Comparison of ENCODE assay signal across 9 cellular contexts in the genomic region with DNA sequence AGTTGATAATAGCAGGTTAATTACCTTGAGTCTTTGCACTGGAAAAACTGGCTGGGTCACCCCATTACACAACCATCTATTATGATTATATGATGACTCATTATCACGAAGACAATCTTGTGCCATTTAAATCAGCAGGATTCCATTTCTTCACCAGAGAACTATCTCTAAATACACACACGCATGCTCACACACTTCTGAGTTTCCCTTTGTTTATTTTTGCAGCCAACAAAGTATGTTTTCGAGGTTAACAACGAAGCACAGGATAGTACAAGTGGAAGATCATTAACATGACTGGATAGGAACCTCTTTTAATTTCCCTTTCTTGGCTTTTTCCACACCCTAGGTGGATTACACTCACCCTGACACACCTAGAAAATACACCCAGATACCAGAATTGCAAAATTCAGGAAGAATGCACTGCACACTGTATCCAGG. TPM values are rescaled to one million over a fixed set of nuclear protein-coding genes. Genes with fewer than 3 reads are reported as not detected.
DNase-seq lines count a peak whose midpoint lies in the region; ATAC-seq, FAIRE-seq and TF ChIP-seq lines count a peak whose summit lies in the region.
"Had no signal": no experiment of that assay in that cellular context is flagged by ENCODE, and none has a peak within 500 bp of the region (broad histone marks: within the 10 kb centered on the region; RNA-seq: fewer than 3 reads in every experiment).

No MANE protein-coding gene starts in this region.

- H3K4me3 ChIP-seq in A549, result no peak overlapping the region; the same call in 2 of the 3 replicates
- H3K4me3 ChIP-seq in adipocyte (ENCODE audit: low read length), result peak overlapping the region; percentile 65
- H3K4me3 ChIP-seq in kidney epithelial cell (ENCODE audit: low read depth, low read length), result no peak overlapping the region
- H3K4me3 ChIP-seq in WERI-Rb-1 (ENCODE audit: low read depth, low read length), result no peak overlapping the region
- H3K4me3 ChIP-seq in SK-N-SH (ENCODE audit: low read depth in 2 of 2, low read length in 1 of 2), result no peak overlapping the region

- H3K27ac ChIP-seq in A549 (peak overlapping the region; percentile 84 to 92), WERI-Rb-1 (no peak overlapping the region), SK-N-SH (ENCODE audit: low read depth in 2 of 2, low read length in 1 of 2) (no peak overlapping the region)

- H3K27me3 ChIP-seq in adipocyte (replicated peaks; ENCODE audit: control insufficient read depth, insufficient read depth, low read length) (no peaks in the 10 kb centered on the region), kidney epithelial cell (ENCODE audit: control insufficient read depth, insufficient read depth, low read length) (no peaks in the 10 kb centered on the region), WERI-Rb-1 (ENCODE audit: insufficient read depth, low read depth, severe bottlenecking) (no peaks in the 10 kb centered on the region), SK-N-SH (ENCODE audit: insufficient read depth) (no peaks in the 10 kb centered on the region)

- DNase-seq in A549 (ENCODE audit: low read depth in 1 of 2, low spot score in 1 of 2) (peak; percentile 44 to 84), HT1080 (ENCODE audit: low read depth) (peak; percentile 83), adipocyte (ENCODE audit: low read depth) (peak; percentile 80), kidney epithelial cell (ENCODE audit: low read depth) (peak; percentile 61), WERI-Rb-1 (no peak), SK-N-SH (no peak)
- DNase-seq: activated T-cell treated with anti-CD3 and anti-CD28 coated beads, Interleukin-2, amount 50 U/mL, for 24 hours had no signal

- no peak for TF ChIP-seq POLR2A in A549 (IDR thresholded peaks at IDR 0.05; ENCODE audit: low read length)

- H3K9ac ChIP-seq in adipocyte (ENCODE audit: low read length) (no peak overlapping the region), SK-N-SH (no peak overlapping the region)

- 4% methylated on average over 4 of the region's 4 CpGs for WGBS in A549 (ENCODE audit: missing lambda C conversion rate)
- 1% methylated on average over 4 of the region's 4 CpGs for WGBS in SK-N-SH (ENCODE audit: low lambda C conversion rate)

- ATAC-seq in A549, result peak; percentile 79
- no peak for ATAC-seq in GM18858 (IDR thresholded peaks at IDR 0.05; ENCODE audit: unreplicated experiment)
- ATAC-seq in HG02610 (IDR thresholded peaks at IDR 0.05; ENCODE audit: unreplicated experiment), result no peak

- H3K9me3 ChIP-seq in A549, result no peaks in the 10 kb centered on the region
- no peaks in the 10 kb centered on the region for H3K9me3 ChIP-seq in adipocyte (ENCODE audit: control insufficient read depth, low read length)
- no peaks in the 10 kb centered on the region for H3K9me3 ChIP-seq in WERI-Rb-1 (ENCODE audit: severe bottlenecking)
- no peaks in the 10 kb centered on the region for H3K9me3 ChIP-seq in SK-N-SH

- peak; percentile 74 for FAIRE-seq in A549 (lab: Jason Lieb, UNC)

- peak; percentile 61 to 65; a peak in 2 of 5 replicates for TF ChIP-seq EP300 in A549 (IDR thresholded peaks at IDR 0.05)
- TF ChIP-seq EP300 in SK-N-SH (IDR thresholded peaks at IDR 0.05; ENCODE audit: borderline replicate concordance in 1 of 2, low read depth in 1 of 2, low read length in 1 of 2), result no peak

- TF ChIP-seq CTCF in A549 (IDR thresholded peaks at IDR 0.05) (no peak), kidney epithelial cell (IDR thresholded peaks at IDR 0.05; ENCODE audit: insufficient read depth, low read length, poor library complexity, severe bottlenecking) (no peak), WERI-Rb-1 (IDR thresholded peaks at IDR 0.05; ENCODE audit: low read depth, low read length) (no peak), SK-N-SH (IDR thresholded peaks at IDR 0.05) (no peak)

- CTCF ChIA-PET in A549 (lab: Yijun Ruan, JAX) (interaction anchor here (0.7 kb wide), 1 partner anchor 12 kb away, joined by 4 read pairs; no protein-coding TSS in a partner anchor), SK-N-SH (lab: Yijun Ruan, JAX) (no interaction called here)

- H3K36me3 ChIP-seq in adipocyte (ENCODE audit: control insufficient read depth, insufficient read depth, low read length, severe bottlenecking) (peaks cover 7% of the 10 kb centered on the region), kidney epithelial cell (ENCODE audit: control insufficient read depth, insufficient read depth, low read length) (no peaks in the 10 kb centered on the region), WERI-Rb-1 (no peaks in the 10 kb centered on the region), SK-N-SH (replicated peaks in 1 of 2; ENCODE audit: control insufficient read depth in 1 of 2, insufficient read depth in 2 of 2, low read length in 1 of 2) (no peaks in the 10 kb centered on the region)

- H3F3A ChIP-seq in SK-N-SH (replicated peaks; ENCODE audit: insufficient read depth), result no peaks in the 10 kb centered on the region

- no peaks in the 10 kb centered on the region for H4K20me1 ChIP-seq in SK-N-SH (ENCODE audit: insufficient read depth)

- no peak overlapping the region for H2AFZ ChIP-seq in SK-N-SH (ENCODE audit: low read depth)

- TF ChIP-seq RAD21 in A549 (conservative IDR thresholded peaks at IDR 0.05 in 1 of 2, IDR thresholded peaks at IDR 0.05 in 1 of 2), result no peak
- TF ChIP-seq RAD21 in SK-N-SH (IDR thresholded peaks at IDR 0.05; ENCODE audit: low read length), result no peak

- H3K79me2 ChIP-seq in SK-N-SH (ENCODE audit: insufficient read depth), result no peaks in the 10 kb centered on the region

- POLR2A ChIA-PET in A549 (lab: Yijun Ruan, JAX) (no interaction called here), SK-N-SH (lab: Yijun Ruan, JAX) (no interaction called here)

- H3K4me2 ChIP-seq in A549 (peak overlapping the region; percentile 85), SK-N-SH (no peak overlapping the region)

- H3K9me2 ChIP-seq in SK-N-SH, result no peaks in the 10 kb centered on the region

- peaks cover 44% of the 10 kb centered on the region for H3K4me1 ChIP-seq in A549
- peaks cover 10% of the 10 kb centered on the region for H3K4me1 ChIP-seq in adipocyte (ENCODE audit: control insufficient read depth, insufficient read depth, low read length)
- no peaks in the 10 kb centered on the region for H3K4me1 ChIP-seq in SK-N-SH (ENCODE audit: control insufficient read depth in 1 of 2, insufficient read depth in 2 of 2, low read depth in 1 of 2, low read length in 1 of 2)

TF ChIP-seq in A549, 52 proteins besides CTCF, POLR2A, EP300 and RAD21 (continues in another document):
- peak; percentile 95 for TF ChIP-seq JUNB (IDR thresholded peaks at IDR 0.05)
- TF ChIP-seq HOXB13 (CRISPR knock-in tag; IDR thresholded peaks at IDR 0.05; ENCODE audit: low read depth), result no peak
- peak; percentile 88 for TF ChIP-seq FOSL2 (IDR thresholded peaks at IDR 0.05)
- TF ChIP-seq FOSL2 (CRISPR knock-in tag; IDR thresholded peaks at IDR 0.05), result peak; percentile 98
- no peak for TF ChIP-seq MYC (IDR thresholded peaks at IDR 0.05; ENCODE audit: borderline replicate concordance, low read length)
- peak in 1 of 2 experiments; percentile 49; a peak in 2 of 5 replicates for TF ChIP-seq JUN (IDR thresholded peaks at IDR 0.05)
- peak; percentile 85 to 90 for TF ChIP-seq CEBPB (IDR thresholded peaks at IDR 0.05)
- TF ChIP-seq, protein P1, sequence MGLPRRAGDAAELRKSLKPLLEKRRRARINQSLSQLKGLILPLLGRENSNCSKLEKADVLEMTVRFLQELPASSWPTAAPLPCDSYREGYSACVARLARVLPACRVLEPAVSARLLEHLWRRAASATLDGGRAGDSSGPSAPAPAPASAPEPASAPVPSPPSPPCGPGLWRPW (IDR thresholded peaks at IDR 0.05), result peak; percentile 24; the same call in 1 of the 2 replicates
- peak; percentile 82 for TF ChIP-seq MAFK (IDR thresholded peaks at IDR 0.05; ENCODE audit: partially characterized antibody)
- TF ChIP-seq ZSCAN20 (CRISPR knock-in tag; IDR thresholded peaks at IDR 0.05), result no peak
- no peak for TF ChIP-seq HDAC2 (IDR thresholded peaks at IDR 0.05)
- TF ChIP-seq GATA3 (IDR thresholded peaks at IDR 0.05; ENCODE audit: borderline replicate concordance), result peak; percentile 87
- no peak for TF ChIP-seq HOXA7 (CRISPR knock-in tag; IDR thresholded peaks at IDR 0.05)

TF ChIP-seq in SK-N-SH, 30 proteins besides CTCF, POLR2A, EP300 and RAD21 (continues in another document):
- TF ChIP-seq JUND (IDR thresholded peaks at IDR 0.05) (no peak), GATA2 (CRISPR knock-in tag; IDR thresholded peaks at IDR 0.05) (no peak), MXI1 (IDR thresholded peaks at IDR 0.05; ENCODE audit: low read depth, low read length) (no peak), SMC3 (IDR thresholded peaks at IDR 0.05; ENCODE audit: low read depth, low read length) (no peak), SIN3A (IDR thresholded peaks at IDR 0.05; ENCODE audit: borderline replicate concordance, low read depth, low read length) (no peak)
- TF ChIP-seq, protein P2, sequence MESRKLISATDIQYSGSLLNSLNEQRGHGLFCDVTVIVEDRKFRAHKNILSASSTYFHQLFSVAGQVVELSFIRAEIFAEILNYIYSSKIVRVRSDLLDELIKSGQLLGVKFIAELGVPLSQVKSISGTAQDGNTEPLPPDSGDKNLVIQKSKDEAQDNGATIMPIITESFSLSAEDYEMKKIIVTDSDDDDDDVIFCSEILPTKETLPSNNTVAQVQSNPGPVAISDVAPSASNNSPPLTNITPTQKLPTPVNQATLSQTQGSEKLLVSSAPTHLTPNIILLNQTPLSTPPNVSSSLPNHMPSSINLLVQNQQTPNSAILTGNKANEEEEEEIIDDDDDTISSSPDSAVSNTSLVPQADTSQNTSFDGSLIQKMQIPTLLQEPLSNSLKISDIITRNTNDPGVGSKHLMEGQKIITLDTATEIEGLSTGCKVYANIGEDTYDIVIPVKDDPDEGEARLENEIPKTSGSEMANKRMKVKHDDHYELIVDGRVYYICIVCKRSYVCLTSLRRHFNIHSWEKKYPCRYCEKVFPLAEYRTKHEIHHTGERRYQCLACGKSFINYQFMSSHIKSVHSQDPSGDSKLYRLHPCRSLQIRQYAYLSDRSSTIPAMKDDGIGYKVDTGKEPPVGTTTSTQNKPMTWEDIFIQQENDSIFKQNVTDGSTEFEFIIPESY (IDR thresholded peaks at IDR 0.05; ENCODE audit: borderline replicate concordance, low read depth), result no peak

RNA-seq across cellular contexts. Expression of a gene that starts 18.9 kb away (rescaled TPM):
- polyA plus RNA-seq in A549 (2011; rRNA removed) (48.3 and 52.5 TPM in 2 replicates), A549 (2017; fragmentation: RNase III; extraction: RNeasy Plus Mini Kit Qiagen cat#74134 plus additional on column Dnase treatment) (53.2 to 67.2 TPM (median 66.8 TPM) in 3 replicates), SK-N-SH (2012; rRNA removed) (0.02 TPM in 1 of 2 replicates, not detected in the other)
- 15.0 and 21.9 TPM in 2 replicates for polyA plus RNA-seq in A549 (2012; cell fraction: cytosol; rRNA removed)
- 13.0 and 16.8 TPM in 2 replicates for polyA plus RNA-seq in A549 (2012; cell fraction: nucleus; rRNA removed)
- 30.5 and 35.7 TPM in 2 replicates for polyA minus RNA-seq in A549 (2011; rRNA and poly(A)+ RNA removed)
- 39.9 and 60.2 TPM in 2 replicates for total RNA-seq in HT1080 (2014; rRNA removed; shearing (Covaris generic))
- polyA plus RNA-seq in HT1080 (2015; cell fraction: cytosol; rRNA removed), result 88.2 and 102 TPM in 2 replicates
- polyA plus RNA-seq in HT1080 (2015; cell fraction: nucleus; rRNA removed), result 44.3 and 51.5 TPM in 2 replicates
- 77.7 and 80.9 TPM in 2 replicates for total RNA-seq in kidney epithelial cell
- 0.01 TPM in 2 replicates for polyA plus RNA-seq in SK-N-SH (2012; cell fraction: cytosol; rRNA removed)
- not detected in 2 replicates for polyA plus RNA-seq in SK-N-SH (2012; cell fraction: nucleus; rRNA removed)

Comparison
In these comparisons a context has a peak if more than half of its experiments do, and no peak if none do; other contexts are left out.
1. ATAC-seq: peak in A549 (2 of 2); none in GM18858 (single experiment) and HG02610 (single experiment).
2. DNase-seq: peak in A549 (2 of 2), HT1080 (single experiment), adipocyte (single experiment) and kidney epithelial cell (single experiment); none in WERI-Rb-1 (single experiment) and SK-N-SH (single experiment).
3. H3K27ac ChIP-seq: peak in A549 (2 of 2); none in WERI-Rb-1 (single experiment) and SK-N-SH (0 of 2).